ENCODE assay signal across 14 cellular contexts in genomic region chr20:4007383-4008025, GRCh38. TPM values are rescaled to one million over a fixed set of nuclear protein-coding genes. Genes with fewer than 3 reads are reported as not detected.
A peak's percentile ranks its signal among the peaks of the same experiment; 100 is the strongest.
DNase-seq lines count a peak whose midpoint lies in the region; ATAC-seq, FAIRE-seq and TF ChIP-seq lines count a peak whose summit lies in the region.
"Had no signal": no experiment of that assay in that cellular context is flagged by ENCODE, and none has a peak within 500 bp of the region (broad histone marks: within the 10 kb centered on the region; RNA-seq: fewer than 3 reads in every experiment).

No MANE protein-coding gene starts in this region.

- H3K9ac ChIP-seq in HepG2 (ENCODE audit: insufficient read depth, low read depth, low read length) = no peak overlapping the region

- BruUV-seq in HepG2 (replicated peaks; lab: Mats Ljungman, UMichigan) = no TSS peak

- no peak overlapping the region for H3K27ac ChIP-seq in HepG2 (ENCODE audit: extremely low read length, insufficient read depth, low read length)
- no peak overlapping the region for H3K27ac ChIP-seq in right lobe of liver
- H3K27ac ChIP-seq in body of pancreas = peak overlapping the region in 3 of 4 donors; percentile 49 to 65 (median 54)

- DNase-seq in HepG2 (ENCODE audit: low spot score) (no peak), right lobe of liver (no peak), body of pancreas (no peak), osteocyte (ENCODE audit: extremely low spot score, unreplicated experiment) (no peak), T-helper 2 cell (no peak)
- no peak for DNase-seq in NK-92 treated with Interleukin-12 subunit alpha and Interleukin-12 subunit beta, amount 100 ng/mL, for 24 hours (lab: John Stamatoyannopoulos, UW)
- DNase-seq: activated CD4-positive, alpha-beta T cell treated with anti-CD3 and anti-CD28 coated beads, Interleukin-2, amount 50 U/mL, for 1 hour; activated effector memory CD4-positive, alpha-beta T cell treated with anti-CD3 and anti-CD28 coated beads, Interleukin-2, amount 50 U/mL, for 16 hours; natural killer cell; stimulated activated CD4-positive, alpha-beta T cell treated with anti-CD3 and anti-CD28 coated beads, Interleukin-4, amount 100 ng/mL, for 24 hours had no signal

- WGBS in HepG2 (ENCODE audit: low lambda C conversion rate) = 71% methylated on average over 3 of the region's 3 CpGs
- 26% methylated on average over 3 of the region's 3 CpGs for WGBS in right lobe of liver (ENCODE audit: insufficient coverage, low coverage, low lambda C conversion rate, missing lambda C conversion rate)
- 59 to 63% methylated on average over 3 of the region's 3 CpGs for WGBS in body of pancreas, 2 donors

- TF ChIP-seq EP300 in HepG2 (IDR thresholded peaks at IDR 0.05; ENCODE audit: low read depth in 2 of 2, low read length in 2 of 2) (no peak), HepG2 (CRISPR knock-in tag; IDR thresholded peaks at IDR 0.05; ENCODE audit: borderline replicate concordance) (no peak)

- peaks cover 25% of the 10 kb centered on the region for H3K4me1 Mint-ChIP-seq in osteocyte (ENCODE audit: unreplicated experiment)
- H3K4me1 Mint-ChIP-seq in stimulated activated memory B cell treated with anti-CD40 and anti-IgM and Interleukin-4, amounts not matched to agents 10 μg/mL and 1 μg/mL and 100 μg/mL, for 72 hours = no peaks in the 10 kb centered on the region
- H3K4me1 Mint-ChIP-seq in activated T-helper 17 cell treated with anti-CD3 and anti-CD28 coated beads, Interleukin-2, amount 50 U/mL, for 72 hours = peaks cover 32% of the 10 kb centered on the region
- H3K4me1 Mint-ChIP-seq: memory B cell had no signal

- TF ChIP-seq CTCF in HepG2 (CRISPR knock-in tag; IDR thresholded peaks at IDR 0.05) = no peak
- no peak for TF ChIP-seq CTCF in right lobe of liver (IDR thresholded peaks at IDR 0.05)
- no peak for TF ChIP-seq CTCF in body of pancreas (IDR thresholded peaks at IDR 0.05)
- TF ChIP-seq CTCF in osteocyte (IDR thresholded peaks at IDR 0.05) = no peak

- peak overlapping the region; percentile 31 for H3K27ac Mint-ChIP-seq in osteocyte (ENCODE audit: unreplicated experiment)
- no peak overlapping the region for H3K27ac Mint-ChIP-seq in stimulated activated memory B cell treated with anti-CD40 and anti-IgM and Interleukin-4, amounts not matched to agents 10 μg/mL and 1 μg/mL and 100 μg/mL, for 72 hours
- H3K27ac Mint-ChIP-seq in activated T-helper 17 cell treated with anti-CD3 and anti-CD28 coated beads, Interleukin-2, amount 50 U/mL, for 72 hours = no peak overlapping the region
- H3K27ac Mint-ChIP-seq: memory B cell, natural killer cell, progenitor cell of endocrine pancreas had no signal

- no peak for TF ChIP-seq RAD21 in HepG2 (CRISPR knock-in tag; IDR thresholded peaks at IDR 0.05)

- H3K4me3 ChIP-seq in HepG2 (replicated peaks in 1 of 3; ENCODE audit: insufficient read depth in 1 of 3, low read depth in 2 of 3, low read length in 3 of 3) (no peak overlapping the region), right lobe of liver (no peak overlapping the region), body of pancreas (no peak overlapping the region)

- no peak overlapping the region for H3K4me3 Mint-ChIP-seq in osteocyte (ENCODE audit: unreplicated experiment)
- no peak overlapping the region for H3K4me3 Mint-ChIP-seq in stimulated activated memory B cell treated with anti-CD40 and anti-IgM and Interleukin-4, amounts not matched to agents 10 μg/mL and 1 μg/mL and 100 μg/mL, for 72 hours
- no peak overlapping the region for H3K4me3 Mint-ChIP-seq in activated T-helper 17 cell treated with anti-CD3 and anti-CD28 coated beads, Interleukin-2, amount 50 U/mL, for 72 hours
- H3K4me3 Mint-ChIP-seq: memory B cell, natural killer cell had no signal

- POLR2A ChIA-PET in HepG2 (lab: Yijun Ruan, JAX) = no interaction called here

- H3K4me1 ChIP-seq in HepG2 (ENCODE audit: insufficient read depth, low read length) = no peaks in the 10 kb centered on the region
- H3K4me1 ChIP-seq in right lobe of liver = peaks cover 0 to 19% (median 3%) of the 10 kb centered on the region in 4 donors
- peaks cover 24% of the 10 kb centered on the region for H3K4me1 ChIP-seq in body of pancreas

- H3K27me3 ChIP-seq in HepG2 (ENCODE audit: control insufficient read depth in 1 of 2, insufficient read depth in 2 of 2, low read length in 2 of 2) = no peaks in the 10 kb centered on the region
- no peaks in the 10 kb centered on the region for H3K27me3 ChIP-seq in right lobe of liver
- no peaks in the 10 kb centered on the region for H3K27me3 ChIP-seq in body of pancreas

- H4K20me1 ChIP-seq in HepG2 (ENCODE audit: insufficient read depth, low read length) = no peaks in the 10 kb centered on the region

- H3K9me3 ChIP-seq in HepG2 (ENCODE audit: low read length) (no peaks in the 10 kb centered on the region), right lobe of liver (no peaks in the 10 kb centered on the region), body of pancreas (no peaks in the 10 kb centered on the region)

- H3K36me3 ChIP-seq in HepG2 (replicated peaks in 1 of 2; ENCODE audit: control insufficient read depth in 1 of 2, insufficient read depth in 2 of 2, low read length in 2 of 2) (no peaks in the 10 kb centered on the region), right lobe of liver (no peaks in the 10 kb centered on the region), body of pancreas (replicated peaks in 1 of 2; ENCODE audit: insufficient read depth in 1 of 2, low read depth in 2 of 2) (no peaks in the 10 kb centered on the region)

- H3K27me3 Mint-ChIP-seq in osteocyte (ENCODE audit: unreplicated experiment) = no peaks in the 10 kb centered on the region
- H3K27me3 Mint-ChIP-seq in stimulated activated memory B cell treated with anti-CD40 and anti-IgM and Interleukin-4, amounts not matched to agents 10 μg/mL and 1 μg/mL and 100 μg/mL, for 72 hours = no peaks in the 10 kb centered on the region
- no peaks in the 10 kb centered on the region for H3K27me3 Mint-ChIP-seq in activated T-helper 17 cell treated with anti-CD3 and anti-CD28 coated beads, Interleukin-2, amount 50 U/mL, for 72 hours
- H3K27me3 Mint-ChIP-seq: memory B cell, progenitor cell of endocrine pancreas had no signal

- ATAC-seq in HepG2 = no peak
- ATAC-seq in right lobe of liver = no peak
- ATAC-seq in body of pancreas = peak; percentile 31
- no peak for ATAC-seq in stimulated activated memory B cell treated with anti-CD40 and anti-IgM and Interleukin-4, amounts not matched to agents 10 μg/mL and 1 μg/mL and 100 μg/mL, for 72 hours
- no peak for ATAC-seq in activated T-helper 17 cell treated with anti-CD3 and anti-CD28 coated beads, Interleukin-2, amount 50 U/mL, for 72 hours (replicated peaks)
- ATAC-seq: natural killer cell had no signal

- CTCF ChIA-PET in HepG2 (lab: Yijun Ruan, JAX; ENCODE audit: low intra/inter-chr PET ratio, low total read pairs) = no interaction called here

- in situ Hi-C loops in HepG2 (cut with HindIII; ENCODE audit: extremely low pct_ligation_motif_present, low pct_unique_long_range_greater_than_20kb) = no loop called here

- intact Hi-C loops in HepG2 (cut with micrococcal nuclease; ENCODE audit: unreplicated experiment) (no loop called here), right lobe of liver (cut with DNase I) (no loop called here), body of pancreas (cut with DNase I) (no loop called here)

- no peak overlapping the region for H2AFZ ChIP-seq in HepG2 (ENCODE audit: low read length)

- no peak for TF ChIP-seq POLR2A in HepG2 (IDR thresholded peaks at IDR 0.05; ENCODE audit: insufficient read depth in 1 of 2, low read depth in 2 of 2, low read length in 2 of 2)
- no peak for TF ChIP-seq POLR2A in right lobe of liver (IDR thresholded peaks at IDR 0.05)
- TF ChIP-seq POLR2A in body of pancreas (IDR thresholded peaks at IDR 0.05) = no peak

- peaks cover 4% of the 10 kb centered on the region for H3K79me2 ChIP-seq in HepG2 (ENCODE audit: insufficient read depth, low read length)

- peaks cover 6% of the 10 kb centered on the region for H3K36me3 Mint-ChIP-seq in osteocyte (ENCODE audit: unreplicated experiment)
- H3K36me3 Mint-ChIP-seq in stimulated activated memory B cell treated with anti-CD40 and anti-IgM and Interleukin-4, amounts not matched to agents 10 μg/mL and 1 μg/mL and 100 μg/mL, for 72 hours = peaks cover 7% of the 10 kb centered on the region
- H3K36me3 Mint-ChIP-seq in activated T-helper 17 cell treated with anti-CD3 and anti-CD28 coated beads, Interleukin-2, amount 50 U/mL, for 72 hours (ENCODE audit: low read depth) = peaks cover 20% of the 10 kb centered on the region
- H3K36me3 Mint-ChIP-seq: natural killer cell had no signal

- H3K4me2 ChIP-seq in HepG2 (ENCODE audit: low read depth, low read length) = no peak overlapping the region

- H3K9me3 Mint-ChIP-seq in osteocyte (ENCODE audit: unreplicated experiment) = no peaks in the 10 kb centered on the region
- no peaks in the 10 kb centered on the region for H3K9me3 Mint-ChIP-seq in stimulated activated memory B cell treated with anti-CD40 and anti-IgM and Interleukin-4, amounts not matched to agents 10 μg/mL and 1 μg/mL and 100 μg/mL, for 72 hours
- no peaks in the 10 kb centered on the region for H3K9me3 Mint-ChIP-seq in activated T-helper 17 cell treated with anti-CD3 and anti-CD28 coated beads, Interleukin-2, amount 50 U/mL, for 72 hours
- H3K9me3 Mint-ChIP-seq: memory B cell, natural killer cell had no signal

- FAIRE-seq in HepG2 (lab: Jason Lieb, UNC) = no peak

RNA-seq across cellular contexts. Expression of gene RNF24, which starts 7.9 kb away (rescaled TPM):
- 2.4 and 2.9 TPM in 2 replicates for total RNA-seq in HepG2 (2016; rRNA removed; fragmentation: Illumina TruSeq; extraction: Trizol)
- total RNA-seq in HepG2 (2016; cell fraction: cytosol; rRNA removed; fragmentation: Illumina TruSeq; extraction: Trizol; ENCODE audit: low read depth) = 1.3 and 1.6 TPM in 2 replicates
- total RNA-seq in HepG2 (2016; cell fraction: insoluble cytoplasmic fraction; rRNA removed; fragmentation: Illumina TruSeq; extraction: Trizol) = 2.4 and 2.9 TPM in 2 replicates
- 2.8 and 3.3 TPM in 2 replicates for total RNA-seq in HepG2 (2016; cell fraction: membrane; rRNA removed; fragmentation: Illumina TruSeq; extraction: Trizol)
- 3.7 and 4.2 TPM in 2 replicates for total RNA-seq in HepG2 (2016; cell fraction: nucleus; rRNA removed; fragmentation: Illumina TruSeq; extraction: Trizol)
- polyA plus RNA-seq in HepG2 (2011; rRNA removed) = 10.4 TPM in 2 replicates
- polyA plus RNA-seq in HepG2 (2011; cell fraction: cytosol; rRNA removed) = 8.1 and 10.3 TPM in 2 replicates
- 10.7 and 11.5 TPM in 2 replicates for polyA plus RNA-seq in HepG2 (2011; cell fraction: nucleus; rRNA removed)
- 9.7 and 9.9 TPM in 2 replicates for polyA plus RNA-seq in HepG2 (2012)
- 2.5 and 3.5 TPM in 2 replicates for polyA plus RNA-seq in HepG2 (2016; cell fraction: cytosol; fragmentation: Illumina TruSeq; extraction: Trizol; ENCODE audit: low read depth)
- 3.0 and 3.3 TPM in 2 replicates for polyA plus RNA-seq in HepG2 (2016; cell fraction: insoluble cytoplasmic fraction; fragmentation: Illumina TruSeq; extraction: Trizol; ENCODE audit: low read depth)
- polyA plus RNA-seq in HepG2 (2016; cell fraction: membrane; fragmentation: Illumina TruSeq; extraction: Trizol; ENCODE audit: low read depth) = 3.9 and 4.1 TPM in 2 replicates
- 5.8 and 6.3 TPM in 2 replicates for polyA plus RNA-seq in HepG2 (2016; cell fraction: nucleus; fragmentation: Illumina TruSeq; extraction: Trizol; ENCODE audit: insufficient read depth, low read depth)
- polyA minus RNA-seq in HepG2 (2011; rRNA and poly(A)+ RNA removed; ENCODE audit: low replicate concordance) = 12.7 and 15.9 TPM in 2 replicates
- 9.9 and 12.7 TPM in 2 replicates for polyA minus RNA-seq in HepG2 (2011; cell fraction: cytosol; rRNA and poly(A)+ RNA removed)
- 7.1 and 8.6 TPM in 2 replicates for polyA minus RNA-seq in HepG2 (2011; cell fraction: nucleus; rRNA and poly(A)+ RNA removed)
- 1 to 10 TPM; 1.1 to 8.7 (median 2.2) TPM for total RNA-seq in right lobe of liver
- 1 to 10 TPM; 3.6 to 6.0 TPM for total RNA-seq in body of pancreas
- 17.5 and 18.5 TPM in 2 replicates for total RNA-seq in osteocyte
- total RNA-seq in activated T-helper 17 cell treated with anti-CD3 and anti-CD28 coated beads, Interleukin-2, amount 50 U/mL, for 72 hours = 10 to 100 TPM; 20.1 to 47.9 TPM

Comparison
In these comparisons a context has a peak if more than half of its experiments do, and no peak if none do; other contexts are left out.
1. H3K27ac ChIP-seq: peak in body of pancreas (3 of 4); none in HepG2 (single experiment) and right lobe of liver (0 of 3).